In genomic region chr13:45464141-45464686, GRCh38 we compare ENCODE assay signal across 8 cellular contexts. TPM values are rescaled to one million over a fixed set of nuclear protein-coding genes. Genes with fewer than 3 reads are reported as not detected.
DNase-seq lines count a peak whose midpoint lies in the region; ATAC-seq and TF ChIP-seq lines count a peak whose summit lies in the region.

No MANE protein-coding gene starts in this region.

- H3K9ac ChIP-seq in mucosa of rectum (ENCODE audit: low read depth in 1 of 2, low read length in 2 of 2) = peak overlapping the region; percentile 53 to 91

- H3K4me1 Mint-ChIP-seq in IgD-negative memory B cell = peaks cover 32 to 37% (median 36%) of the 10 kb centered on the region in 3 donors
- H3K4me1 Mint-ChIP-seq in central memory CD8-positive, alpha-beta T cell = peaks cover 43% of the 10 kb centered on the region

- no peak for TF ChIP-seq CTCF in A673 (conservative IDR thresholded peaks at IDR 0.05; ENCODE audit: low read depth, low read length)

- H3K9me3 ChIP-seq in A673 (ENCODE audit: low read depth, low read length, poor library complexity, severe bottlenecking) (no peaks in the 10 kb centered on the region), mucosa of rectum (ENCODE audit: control insufficient read depth in 2 of 2, low read length in 2 of 2) (no peaks in the 10 kb centered on the region)

- H3K36me3 ChIP-seq in A673 (ENCODE audit: insufficient read depth, low read length, poor library complexity, severe bottlenecking) = no peaks in the 10 kb centered on the region
- H3K36me3 ChIP-seq in mucosa of rectum (ENCODE audit: control insufficient read depth in 2 of 2, insufficient read depth in 2 of 2, low read length in 2 of 2) = no peaks in the 10 kb centered on the region

- H3K9me3 Mint-ChIP-seq in IgD-negative memory B cell = peaks cover 0 to 4% (median 0%) of the 10 kb centered on the region in 3 donors
- no peaks in the 10 kb centered on the region for H3K9me3 Mint-ChIP-seq in central memory CD8-positive, alpha-beta T cell

- no TSS peak for BruUV-seq in A673 (replicated peaks; lab: Mats Ljungman, UMichigan)

- H3K4me3 Mint-ChIP-seq in IgD-negative memory B cell = peak overlapping the region; percentile 90 to 99 (median 94)
- peak overlapping the region; percentile 89 for H3K4me3 Mint-ChIP-seq in central memory CD8-positive, alpha-beta T cell

- ATAC-seq in central memory CD8-positive, alpha-beta T cell (replicated peaks; ENCODE audit: extremely low read depth, poor library complexity, severe bottlenecking) = no peak
- no peak for ATAC-seq in GM18505 (IDR thresholded peaks at IDR 0.05; ENCODE audit: unreplicated experiment)

- peak overlapping the region; percentile 80 for H3K4me3 ChIP-seq in A673 (ENCODE audit: low read depth, low read length, poor library complexity, severe bottlenecking)
- H3K4me3 ChIP-seq in mucosa of rectum (ENCODE audit: low read length in 2 of 2) = peak overlapping the region; percentile 77 to 96

- intact Hi-C loops in A673 (cut with micrococcal nuclease; ENCODE audit: unreplicated experiment) = loop anchor here (2.0 kb wide), 1 partner anchor 45 kb away; the partner anchor contains the start of gene SLC25A30

- H3K27ac ChIP-seq in A673 (ENCODE audit: low read depth, low read length, poor library complexity, severe bottlenecking) (peak overlapping the region; percentile 42), mucosa of rectum (ENCODE audit: low read depth in 2 of 2, low read length in 2 of 2) (peak overlapping the region; percentile 92 to 94)

- CTCF ChIA-PET in A673 (lab: Charles Lee) = interaction anchor here (0.6 kb wide), 1 partner anchor 22 kb away, joined by 3 read pairs; no protein-coding TSS in a partner anchor

- DNase-seq in A673 (ENCODE audit: low spot score) (no peak), SW 1271 (lab: John Stamatoyannopoulos, UW) (no peak), cerebellar cortex (ENCODE audit: low spot score) (no peak), NCI-H187 (lab: John Stamatoyannopoulos, UW) (no peak)
- DNase-seq in central memory CD8-positive, alpha-beta T cell (ENCODE audit: low spot score in 2 of 2) = no peak

- peak overlapping the region; percentile 67 to 97 (median 92) for H3K27ac Mint-ChIP-seq in IgD-negative memory B cell
- peak overlapping the region; percentile 92 for H3K27ac Mint-ChIP-seq in central memory CD8-positive, alpha-beta T cell (ENCODE audit: low read depth)

- POLR2A ChIA-PET in A673 (lab: Charles Lee; ENCODE audit: low non-redundant PET) = interaction anchor here (0.6 kb wide), 1 partner anchor 20 kb away, joined by 3 read pairs; no protein-coding TSS in a partner anchor

- TF ChIP-seq POLR2A in GM18505 (IDR thresholded peaks at IDR 0.05; ENCODE audit: borderline replicate concordance, extremely low read depth, insufficient read depth, insufficient read length) = no peak

- peaks cover 27% of the 10 kb centered on the region for H3K4me1 ChIP-seq in A673 (ENCODE audit: insufficient read depth, low read length, poor library complexity, severe bottlenecking)
- H3K4me1 ChIP-seq in mucosa of rectum (ENCODE audit: control insufficient read depth in 2 of 2, insufficient read depth in 2 of 2, low read length in 2 of 2) = peaks cover 25 to 29% of the 10 kb centered on the region in 2 donors

- no peaks in the 10 kb centered on the region for H3K36me3 Mint-ChIP-seq in IgD-negative memory B cell
- peaks cover 10% of the 10 kb centered on the region for H3K36me3 Mint-ChIP-seq in central memory CD8-positive, alpha-beta T cell (ENCODE audit: insufficient read depth)

- no peaks in the 10 kb centered on the region for H3K27me3 Mint-ChIP-seq in IgD-negative memory B cell
- H3K27me3 Mint-ChIP-seq in central memory CD8-positive, alpha-beta T cell = peaks cover 6% of the 10 kb centered on the region

- H3K27me3 ChIP-seq in A673 (replicated peaks; ENCODE audit: insufficient read depth, low read depth, low read length, poor library complexity) (no peaks in the 10 kb centered on the region), mucosa of rectum (ENCODE audit: control insufficient read depth in 2 of 2, insufficient read depth in 2 of 2, low read length in 2 of 2) (no peaks in the 10 kb centered on the region)

RNA-seq across cellular contexts. Expression of gene COG3, which starts 0.5 kb away (rescaled TPM):
- 20.3 and 24.3 TPM in 2 replicates for total RNA-seq in A673 (2021)
- 29.6 TPM for polyA plus RNA-seq in IgD-negative memory B cell

RNA-seq across cellular contexts. Expression of gene SLC25A30, which starts 46.0 kb away (rescaled TPM):
- 23.3 and 26.0 TPM in 2 replicates for total RNA-seq in A673 (2021)
- polyA plus RNA-seq in IgD-negative memory B cell = 1.9 TPM
